In genomic region chr10:74929197-74929596, GRCh38 we compare ENCODE assay signal across 17 cellular contexts.
DNase-seq lines count a peak whose midpoint lies in the region; ATAC-seq and TF ChIP-seq lines count a peak whose summit lies in the region.
"Had no signal": no experiment of that assay in that cellular context is flagged by ENCODE, and none has a peak within 500 bp of the region (broad histone marks: within the 10 kb centered on the region; RNA-seq: fewer than 3 reads in every experiment).

No MANE protein-coding gene starts in this region.

- H3K36me3 ChIP-seq in left lung (no peaks in the 10 kb centered on the region), thyroid gland (no peaks in the 10 kb centered on the region)

- no peak for TF ChIP-seq CTCF in HFFc6 (IDR thresholded peaks at IDR 0.05)
- TF ChIP-seq CTCF in cardiac fibroblast (IDR thresholded peaks at IDR 0.05; ENCODE audit: low read depth, low read length), result no peak
- TF ChIP-seq CTCF in left lung (IDR thresholded peaks at IDR 0.05), result no peak
- no peak for TF ChIP-seq CTCF in thyroid gland (IDR thresholded peaks at IDR 0.05)
- TF ChIP-seq CTCF in type B pancreatic cell (conservative IDR thresholded peaks at IDR 0.05), result no peak

- H3K9me3 ChIP-seq in left lung, result no peaks in the 10 kb centered on the region
- no peaks in the 10 kb centered on the region for H3K9me3 ChIP-seq in thyroid gland

- no peak for TF ChIP-seq POLR2A in thyroid gland (IDR thresholded peaks at IDR 0.05)

- intact Hi-C loops in left lung (cut with DNase I), result no loop called here
- intact Hi-C loops in thyroid gland (cut with DNase I), result no loop called here

- H3K9me3 Mint-ChIP-seq in HFFc6, result no peaks in the 10 kb centered on the region
- no peaks in the 10 kb centered on the region for H3K9me3 Mint-ChIP-seq in type B pancreatic cell
- H3K9me3 Mint-ChIP-seq: activated CD4-positive, alpha-beta T cell treated with anti-CD3 and anti-CD28 coated beads, Interleukin-2, amount 10 ng/mL, durations not matched to agents 24 days and 14 days; CD8-positive, alpha-beta memory T cell; IgD-negative memory B cell; stimulated activated naive CD8-positive, alpha-beta T cell treated with anti-CD3 and anti-CD28 coated beads, Interleukin-15, Interleukin-2, amounts not matched to agents 100 ng/mL and 50 ng/mL, for 24 hours had no signal

- H3K27me3 ChIP-seq in left lung (no peaks in the 10 kb centered on the region), thyroid gland (no peaks in the 10 kb centered on the region)

- H3K36me3 Mint-ChIP-seq in HFFc6 (ENCODE audit: low read depth) (peaks cover 12% of the 10 kb centered on the region), type B pancreatic cell (peaks cover 4% of the 10 kb centered on the region)

- peak; percentile 47 for DNase-seq in HFFc6
- peak; percentile 74 to 79 for DNase-seq in cardiac fibroblast (ENCODE audit: low read depth in 2 of 2)
- DNase-seq in left lung, result no peak
- DNase-seq in thyroid gland, result no peak
- no peak for DNase-seq in mesenteric fat pad (ENCODE audit: low spot score)
- no peak for DNase-seq in iPS-NIHi11 (ENCODE audit: low spot score)
- DNase-seq in type B pancreatic cell (ENCODE audit: extremely low spot score, unreplicated experiment), result no peak
- no peak for DNase-seq in nucleus accumbens (lab: John Stamatoyannopoulos, UW)
- DNase-seq: activated CD4-positive, alpha-beta T cell treated with anti-CD3 and anti-CD28 coated beads, Interleukin-2, amount 10 ng/mL, durations not matched to agents 24 days and 14 days; anterior cingulate cortex; CD8-positive, alpha-beta memory T cell; NCI-H1417; NCI-H526; RPMI8226; T-helper 2 cell had no signal

- no peak for ATAC-seq in left lung

- H3K4me3 Mint-ChIP-seq in HFFc6 (peak overlapping the region; percentile 84), type B pancreatic cell (no peak overlapping the region)
- H3K4me3 Mint-ChIP-seq: activated CD4-positive, alpha-beta T cell treated with anti-CD3 and anti-CD28 coated beads, Interleukin-2, amount 10 ng/mL, durations not matched to agents 24 days and 14 days; CD8-positive, alpha-beta memory T cell; IgD-negative memory B cell; stimulated activated naive CD8-positive, alpha-beta T cell treated with anti-CD3 and anti-CD28 coated beads, Interleukin-15, Interleukin-2, amounts not matched to agents 100 ng/mL and 50 ng/mL, for 24 hours had no signal

- no peak overlapping the region for H3K4me3 ChIP-seq in cardiac fibroblast (replicated peaks in 1 of 2; ENCODE audit: low read depth in 2 of 2, low read length in 2 of 2)
- H3K4me3 ChIP-seq in left lung, result no peak overlapping the region
- no peak overlapping the region for H3K4me3 ChIP-seq in thyroid gland (replicated peaks in 1 of 3)

- peaks cover 5% of the 10 kb centered on the region; the same call in 1 of the 2 replicates for H3K27me3 Mint-ChIP-seq in HFFc6 (ENCODE audit: insufficient read depth)
- no peaks in the 10 kb centered on the region for H3K27me3 Mint-ChIP-seq in type B pancreatic cell
- H3K27me3 Mint-ChIP-seq: activated CD4-positive, alpha-beta T cell treated with anti-CD3 and anti-CD28 coated beads, Interleukin-2, amount 10 ng/mL, durations not matched to agents 24 days and 14 days; CD8-positive, alpha-beta memory T cell; IgD-negative memory B cell; stimulated activated naive CD8-positive, alpha-beta T cell treated with anti-CD3 and anti-CD28 coated beads, Interleukin-15, Interleukin-2, amounts not matched to agents 100 ng/mL and 50 ng/mL, for 24 hours had no signal

- H3K27ac Mint-ChIP-seq in HFFc6 (peak overlapping the region; percentile 94), type B pancreatic cell (no peak overlapping the region)
- H3K27ac Mint-ChIP-seq: activated CD4-positive, alpha-beta T cell treated with anti-CD3 and anti-CD28 coated beads, Interleukin-2, amount 10 ng/mL, durations not matched to agents 24 days and 14 days; CD8-positive, alpha-beta memory T cell; IgD-negative memory B cell; stimulated activated naive CD8-positive, alpha-beta T cell treated with anti-CD3 and anti-CD28 coated beads, Interleukin-15, Interleukin-2, amounts not matched to agents 100 ng/mL and 50 ng/mL, for 24 hours had no signal

- H3K27ac ChIP-seq in left lung, result peak overlapping the region; percentile 14
- H3K27ac ChIP-seq in thyroid gland, result peak overlapping the region; percentile 1 to 36 (median 8)

- H3K4me1 ChIP-seq in left lung (peaks cover 8 to 37% of the 10 kb centered on the region in 2 donors), thyroid gland (peaks cover 56 to 65% of the 10 kb centered on the region in 2 donors)

- 80 to 85% methylated on average over 5 of the region's 5 CpGs for WGBS in thyroid gland, 2 donors

- H3K4me1 Mint-ChIP-seq in HFFc6 (ENCODE audit: low read depth) (peaks cover 80% of the 10 kb centered on the region), type B pancreatic cell (ENCODE audit: unreplicated experiment) (peaks cover 31% of the 10 kb centered on the region)

Comparison
In these comparisons a context has a peak if more than half of its experiments do, and no peak if none do; other contexts are left out.
1. DNase-seq: peak in HFFc6 (single experiment) and cardiac fibroblast (2 of 2); none in left lung (0 of 2), thyroid gland (0 of 2), mesenteric fat pad (single experiment), iPS-NIHi11 (single experiment), type B pancreatic cell (single experiment) and nucleus accumbens (0 of 56).